In genomic region chr20:38143646-38144554, GRCh38 we compare ENCODE assay signal across 8 cellular contexts. TPM values are rescaled to one million over a fixed set of nuclear protein-coding genes. Genes with fewer than 3 reads are reported as not detected.
A peak's percentile ranks its signal among the peaks of the same experiment; 100 is the strongest.
DNase-seq lines count a peak whose midpoint lies in the region; ATAC-seq lines count a peak whose summit lies in the region.

No MANE protein-coding gene starts in this region.

- DNase-seq in Ammon's horn (ENCODE audit: low spot score) (peak; percentile 26), NCI-H69 (lab: John Stamatoyannopoulos, UW) (peak; percentile 28), dedifferentiated amniotic fluid mesenchymal stem cell (ENCODE audit: extremely low spot score) (peak; percentile 64), myocyte (ENCODE audit: low read depth) (peak; percentile 94)
- DNase-seq in activated CD4-positive, alpha-beta T cell treated with anti-CD3 and anti-CD28 coated beads for 48 hours = no peak

- ATAC-seq in HG03196 (IDR thresholded peaks at IDR 0.05; ENCODE audit: unreplicated experiment) (no peak), GM18498 (IDR thresholded peaks at IDR 0.05; ENCODE audit: unreplicated experiment) (no peak), HG03039 (IDR thresholded peaks at IDR 0.05; ENCODE audit: unreplicated experiment) (no peak)

RNA-seq across cellular contexts. Expression of gene TGM2, which starts 21.2 kb away (rescaled TPM):
- 1.0 and 2.6 TPM in 2 replicates for total RNA-seq in myocyte
- 5.9 TPM for polyA plus RNA-seq in myocyte (2012)
